23 cellular contexts compared by ENCODE assay signal in the genomic region with DNA sequence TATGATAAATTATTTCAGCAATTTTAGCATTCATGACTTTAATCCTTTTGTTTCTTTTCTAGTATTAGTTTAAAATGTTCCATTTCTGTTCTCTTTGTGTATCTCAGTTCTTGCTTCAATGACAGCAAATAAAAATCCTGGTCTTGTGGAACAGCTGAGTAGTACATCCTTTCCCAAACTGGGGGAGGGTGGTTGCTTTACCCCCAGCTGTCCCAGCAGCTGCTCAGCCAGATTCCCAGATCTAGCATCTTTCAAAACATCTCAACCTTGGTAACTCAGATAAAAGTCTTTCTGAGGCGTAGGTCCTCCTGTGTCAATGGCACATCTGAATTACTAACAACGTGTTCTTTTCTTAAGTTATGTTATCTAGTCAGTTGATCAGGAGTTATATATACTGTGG.
"Had no signal": no experiment of that assay in that cellular context is flagged by ENCODE, and none has a peak within 500 bp of the region (broad histone marks: within the 10 kb centered on the region; RNA-seq: fewer than 3 reads in every experiment).

No MANE protein-coding gene starts in this region.

- H3K27me3 ChIP-seq: heart right ventricle, left lung, neutrophil, pancreas, right lobe of liver, suprapubic skin, transverse colon, upper lobe of right lung, uterus had no signal

- H3K27ac ChIP-seq: coronary artery, heart right ventricle, left lung, pancreas, right lobe of liver, suprapubic skin, transverse colon, upper lobe of right lung, uterus had no signal

- ATAC-seq: heart right ventricle; left cardiac atrium; left lung; natural killer cell; pancreas; right lobe of liver; stimulated activated naive CD8-positive, alpha-beta T cell treated with anti-CD3 and anti-CD28 coated beads, Interleukin-15, amount 100 ng/mL, for 72 hours; upper lobe of right lung had no signal

- H3K4me1 Mint-ChIP-seq: neural crest cell had no signal

- H3K27me3 Mint-ChIP-seq: stimulated activated naive CD8-positive, alpha-beta T cell treated with anti-CD3 and anti-CD28 coated beads, Interleukin-15, amount 100 ng/mL, for 72 hours had no signal

- DNase-seq: heart right ventricle; hippocampal formation; left cardiac atrium; left lung; mesenchymal stem cell; midbrain; natural killer cell; pancreas; right lobe of liver; stimulated activated CD4-positive, alpha-beta T cell treated with anti-CD3 and anti-CD28 coated beads, Interleukin-12 subunit alpha, Interleukin-12 subunit beta, amount 100 ng/mL, for 4 hours; stimulated activated CD4-positive, alpha-beta T cell treated with anti-CD3 and anti-CD28 coated beads, Interleukin-1b, Interleukin-23, amount 100 ng/mL, for 48 hours; stimulated activated CD4-positive, alpha-beta T cell treated with anti-CD3 and anti-CD28 coated beads, Interleukin-4, amount 100 ng/mL, for 1 hour; stimulated activated CD8-positive, alpha-beta memory T cell treated with anti-CD3 and anti-CD28 coated beads, Interleukin-4, amount 100 ng/mL, for 48 hours; stimulated activated naive CD4-positive, alpha-beta T cell; stimulated activated naive CD8-positive, alpha-beta T cell treated with anti-CD3 and anti-CD28 coated beads, Interleukin-15, amount 100 ng/mL, for 72 hours; transverse colon; upper lobe of right lung; uterus had no signal

- H3K4me1 ChIP-seq: pancreas, uterus had no signal

- H3K4me3 Mint-ChIP-seq: natural killer cell; neural crest cell; stimulated activated naive CD8-positive, alpha-beta T cell treated with anti-CD3 and anti-CD28 coated beads, Interleukin-15, amount 100 ng/mL, for 72 hours had no signal

- H3K4me3 ChIP-seq: coronary artery, heart right ventricle, left lung, pancreas, right lobe of liver, smooth muscle cell, suprapubic skin, transverse colon, upper lobe of right lung, uterus had no signal

- H3K36me3 ChIP-seq: pancreas, right lobe of liver, uterus had no signal

- H3K4me2 ChIP-seq: smooth muscle cell had no signal

- H3K36me3 Mint-ChIP-seq: natural killer cell had no signal

- H3K9me3 Mint-ChIP-seq: natural killer cell; neural crest cell; stimulated activated naive CD8-positive, alpha-beta T cell treated with anti-CD3 and anti-CD28 coated beads, Interleukin-15, amount 100 ng/mL, for 72 hours had no signal

- H3K9me3 ChIP-seq: heart right ventricle, left lung, neutrophil, pancreas, right lobe of liver, suprapubic skin, transverse colon, upper lobe of right lung, uterus had no signal

- H3K27ac Mint-ChIP-seq: natural killer cell; stimulated activated naive CD8-positive, alpha-beta T cell treated with anti-CD3 and anti-CD28 coated beads, Interleukin-15, amount 100 ng/mL, for 72 hours had no signal
